In the genomic region with DNA sequence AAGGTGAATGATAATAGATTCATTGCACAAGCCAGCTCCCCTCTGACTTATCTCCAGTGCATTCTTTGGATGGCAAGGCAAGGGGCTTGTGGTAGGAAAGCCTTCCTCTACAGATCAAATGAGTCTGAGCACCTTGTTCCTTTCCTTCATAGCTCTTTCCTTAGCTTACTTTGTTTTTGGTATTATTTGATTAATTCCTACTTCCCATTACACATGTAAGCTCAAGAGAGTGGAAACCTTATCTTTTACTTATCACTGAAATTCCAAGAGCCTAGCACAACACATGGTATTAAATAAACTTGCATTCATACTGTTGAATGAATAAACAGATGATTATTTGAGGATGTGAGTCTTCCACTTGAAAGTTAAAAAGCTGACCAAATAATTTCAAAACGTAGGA, we compare ENCODE assay signal across 23 cellular contexts. TPM values are rescaled to one million over a fixed set of nuclear protein-coding genes. Genes with fewer than 3 reads are reported as not detected.
DNase-seq lines count a peak whose midpoint lies in the region; ATAC-seq lines count a peak whose summit lies in the region.
"Had no signal": no experiment of that assay in that cellular context is flagged by ENCODE, and none has a peak within 500 bp of the region (broad histone marks: within the 10 kb centered on the region; RNA-seq: fewer than 3 reads in every experiment).

No MANE protein-coding gene starts in this region.

- no peak overlapping the region for H2BK15ac ChIP-seq in mesendoderm (replicated peaks; ENCODE audit: low read depth)

- H3K79me1 ChIP-seq in mesendoderm (ENCODE audit: low read length), result no peaks in the 10 kb centered on the region

- H3K23ac ChIP-seq in mesendoderm (ENCODE audit: low read length), result no peak overlapping the region

- peaks cover 0 to 4% (median 0%) of the 10 kb centered on the region in 3 donors for H3K27me3 Mint-ChIP-seq in naive B cell

- H3K4ac ChIP-seq in mesendoderm (ENCODE audit: low read depth, low read length), result no peak overlapping the region

- peak; percentile 8 for ATAC-seq in GM21528 (IDR thresholded peaks at IDR 0.05; ENCODE audit: low FRiP score, unreplicated experiment)
- ATAC-seq in naive B cell (ENCODE audit: low read depth in 2 of 2), result peak in 1 of 2 donors; percentile 5
- ATAC-seq: activated naive CD4-positive, alpha-beta T cell treated with anti-CD3 and anti-CD28 coated beads, Interleukin-2, amount 50 U/mL, for 72 hours; activated T-helper 17 cell treated with anti-CD3 and anti-CD28 coated beads, Interleukin-2, amount 50 U/mL, for 72 hours; heart right ventricle; naive thymus-derived CD8-positive, alpha-beta T cell had no signal

- H2AK5ac ChIP-seq in mesendoderm (ENCODE audit: low read length), result no peak overlapping the region

- H3K4me1 Mint-ChIP-seq in naive B cell, result peaks cover 42 to 50% (median 45%) of the 10 kb centered on the region in 3 donors
- H3K4me1 Mint-ChIP-seq: activated T-helper 17 cell treated with anti-CD3 and anti-CD28 coated beads, Interleukin-2, amount 50 U/mL, for 72 hours had no signal

- H3K27ac Mint-ChIP-seq in naive B cell, result peak overlapping the region; percentile 2 to 84 (median 60)
- H3K27ac Mint-ChIP-seq: activated naive CD4-positive, alpha-beta T cell treated with anti-CD3 and anti-CD28 coated beads, Interleukin-2, amount 50 U/mL, for 72 hours; activated T-helper 17 cell treated with anti-CD3 and anti-CD28 coated beads, Interleukin-2, amount 50 U/mL, for 72 hours; naive thymus-derived CD8-positive, alpha-beta T cell had no signal

- peak overlapping the region in 6 of 8 donors; percentile 1 to 64 (median 30) for H3K4me3 Mint-ChIP-seq in naive B cell
- H3K4me3 Mint-ChIP-seq: activated T-helper 17 cell treated with anti-CD3 and anti-CD28 coated beads, Interleukin-2, amount 50 U/mL, for 72 hours; naive thymus-derived CD8-positive, alpha-beta T cell had no signal

- H4K8ac ChIP-seq in mesendoderm (ENCODE audit: low read depth, low read length), result no peak overlapping the region

- no CpG with 5 or more reads among the region's 1 CpG for WGBS in mesendoderm (ENCODE audit: extremely low coverage, insufficient coverage, low lambda C conversion rate)

- no peak overlapping the region for H3K4me2 ChIP-seq in mesendoderm (ENCODE audit: low read length)

- H2BK120ac ChIP-seq in mesendoderm (ENCODE audit: low read depth, low read length), result no peak overlapping the region

- H3K36me3 ChIP-seq in mesendoderm (ENCODE audit: control insufficient read depth, insufficient read depth, low read length), result no peaks in the 10 kb centered on the region
- H3K36me3 ChIP-seq: HAP-1, heart right ventricle, ovary had no signal

- no peak overlapping the region for H3K9ac ChIP-seq in mesendoderm (ENCODE audit: low read length)

- H2BK5ac ChIP-seq in mesendoderm (ENCODE audit: low read length), result no peak overlapping the region

- no peak overlapping the region for H3K56ac ChIP-seq in mesendoderm (ENCODE audit: low read length)

- H3K27me3 ChIP-seq in mesendoderm (ENCODE audit: insufficient read depth, low read length, poor library complexity), result no peaks in the 10 kb centered on the region
- H3K27me3 ChIP-seq: heart right ventricle, ovary had no signal

- no peak overlapping the region for H3K18ac ChIP-seq in mesendoderm (ENCODE audit: low read length)

- no peak overlapping the region for H4K5ac ChIP-seq in mesendoderm (ENCODE audit: low read length)

- H3K4me3 ChIP-seq in GM08714 (ENCODE audit: low read length) (peak overlapping the region; percentile 18; the same call in 1 of the 2 replicates), mesendoderm (ENCODE audit: low read length) (no peak overlapping the region)
- H3K4me3 ChIP-seq: HAP-1, heart right ventricle, ovary had no signal

- no peaks in the 10 kb centered on the region for H3K4me1 ChIP-seq in mesendoderm (ENCODE audit: control insufficient read depth, low read depth, low read length)
- H3K4me1 ChIP-seq: HAP-1 had no signal

- peak; percentile 82 for DNase-seq in amniotic epithelial cell (ENCODE audit: low read depth)
- DNase-seq in naive B cell, result no peak
- DNase-seq in mesendoderm, result no peak
- no peak for DNase-seq in cerebellar cortex (ENCODE audit: low spot score)
- DNase-seq in NCI-H2196 (lab: John Stamatoyannopoulos, UW; ENCODE audit: unreplicated experiment), result no peak
- DNase-seq in GM19238 (ENCODE audit: insufficient read length, low spot score), result no peak
- DNase-seq: activated CD4-positive, alpha-beta T cell treated with anti-CD3 and anti-CD28 coated beads, Interleukin-2, amount 50 U/mL, for 48 hours; activated CD8-positive, alpha-beta memory T cell treated with anti-CD3 and anti-CD28 coated beads, Interleukin-2, amount 50 U/mL, for 4 hours; cerebellar nuclear complex; heart right ventricle; naive thymus-derived CD8-positive, alpha-beta T cell; NCI-H1048; NCI-H187 treated with DMSO at 0.1 percent for 48 hours; NCI-H748 treated with DMSO at 0.1 percent for 48 hours; ovary; stimulated activated CD4-positive, alpha-beta T cell treated with anti-CD3 and anti-CD28 coated beads, Interleukin-4, amount 100 ng/mL, for 24 hours; stimulated activated naive CD4-positive, alpha-beta T cell treated with Interleukin-2 at 50 U/mL for 16 hours; T-helper 9 cell had no signal

- no peak overlapping the region for H3K27ac ChIP-seq in mesendoderm (ENCODE audit: low read depth, low read length)
- H3K27ac ChIP-seq: heart right ventricle, ovary had no signal

- no peaks in the 10 kb centered on the region for H3K9me3 Mint-ChIP-seq in naive B cell
- H3K9me3 Mint-ChIP-seq: activated naive CD4-positive, alpha-beta T cell treated with anti-CD3 and anti-CD28 coated beads, Interleukin-2, amount 50 U/mL, for 72 hours; activated T-helper 17 cell treated with anti-CD3 and anti-CD28 coated beads, Interleukin-2, amount 50 U/mL, for 72 hours; naive thymus-derived CD8-positive, alpha-beta T cell had no signal

- no peaks in the 10 kb centered on the region for H3K36me3 Mint-ChIP-seq in naive B cell
- H3K36me3 Mint-ChIP-seq: activated naive CD4-positive, alpha-beta T cell treated with anti-CD3 and anti-CD28 coated beads, Interleukin-2, amount 50 U/mL, for 72 hours; naive thymus-derived CD8-positive, alpha-beta T cell had no signal

- no peaks in the 10 kb centered on the region for H3K79me2 ChIP-seq in mesendoderm (ENCODE audit: control insufficient read depth, insufficient read depth, low read length)

RNA-seq across cellular contexts. Expression of gene FRK, which starts 41.7 kb away (rescaled TPM):
- polyA plus RNA-seq in naive B cell (ENCODE audit: low read depth in 6 of 6), result not detected
- polyA plus RNA-seq in mesendoderm (2013, experiment 1 of 2), result 0.06 TPM
- 0.04 TPM for polyA plus RNA-seq in mesendoderm (2013, experiment 2 of 2)
